1 cellular context compared by ENCODE assay signal in genomic region chr16:75151798-75152197, GRCh38.
TF ChIP-seq lines count a peak whose summit lies in the region.

No MANE protein-coding gene starts in this region.

TF ChIP-seq in HEK293, 187 proteins besides CTCF, POLR2A, EP300 and RAD21 (continued from another document):
- no peak for TF ChIP-seq PRDM2 (tag by site-specific recombination; IDR thresholded peaks at IDR 0.05; ENCODE audit: borderline replicate concordance)
- TF ChIP-seq ZIC2 (tag by site-specific recombination; IDR thresholded peaks at IDR 0.05): no peak
